1 cellular context compared by ENCODE assay signal in the genomic region with DNA sequence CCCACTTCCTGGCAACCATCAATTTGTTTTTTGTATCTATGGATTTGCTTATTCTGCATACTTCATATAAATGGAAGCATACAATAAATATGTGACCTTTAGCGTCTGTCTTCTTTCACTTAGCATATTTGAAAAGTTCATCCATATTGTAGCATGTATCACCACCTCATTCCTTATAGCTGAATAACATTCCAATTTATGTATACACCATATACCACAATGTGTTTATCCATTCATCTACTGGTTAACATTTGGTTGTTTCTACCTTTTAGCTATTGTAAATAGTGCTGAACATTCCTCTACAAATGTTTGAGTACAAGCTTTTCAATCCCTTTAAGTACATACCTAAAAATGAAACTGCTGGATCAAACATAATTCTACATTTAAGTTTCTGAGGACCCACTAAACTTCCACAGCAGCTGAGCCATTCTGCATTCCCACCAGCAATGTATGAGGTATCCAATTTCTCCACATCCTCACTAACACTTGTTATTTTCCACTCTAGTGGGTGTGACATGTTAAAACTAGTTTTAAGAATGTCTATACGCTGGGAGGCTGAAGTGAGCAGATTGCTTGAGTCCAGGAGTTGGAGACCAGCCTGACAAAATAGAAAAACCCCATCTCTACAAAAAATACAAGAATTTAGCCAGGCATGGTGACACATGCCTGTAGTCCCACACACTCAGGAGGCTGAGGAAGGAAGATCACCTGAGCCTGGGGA.
TF ChIP-seq lines count a peak whose summit lies in the region.

No MANE protein-coding gene starts in this region.

TF ChIP-seq in GM23338, 12 proteins besides CTCF, POLR2A, EP300 and RAD21 (continued from another document):
- TF ChIP-seq, protein P1, sequence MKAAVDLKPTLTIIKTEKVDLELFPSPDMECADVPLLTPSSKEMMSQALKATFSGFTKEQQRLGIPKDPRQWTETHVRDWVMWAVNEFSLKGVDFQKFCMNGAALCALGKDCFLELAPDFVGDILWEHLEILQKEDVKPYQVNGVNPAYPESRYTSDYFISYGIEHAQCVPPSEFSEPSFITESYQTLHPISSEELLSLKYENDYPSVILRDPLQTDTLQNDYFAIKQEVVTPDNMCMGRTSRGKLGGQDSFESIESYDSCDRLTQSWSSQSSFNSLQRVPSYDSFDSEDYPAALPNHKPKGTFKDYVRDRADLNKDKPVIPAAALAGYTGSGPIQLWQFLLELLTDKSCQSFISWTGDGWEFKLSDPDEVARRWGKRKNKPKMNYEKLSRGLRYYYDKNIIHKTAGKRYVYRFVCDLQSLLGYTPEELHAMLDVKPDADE (IDR thresholded peaks at IDR 0.05): no peak
- TF ChIP-seq ZNF114 (CRISPR knock-in tag; IDR thresholded peaks at IDR 0.05): no peak
- TF ChIP-seq NANOG (IDR thresholded peaks at IDR 0.05; ENCODE audit: borderline replicate concordance): no peak
- no peak for TF ChIP-seq STAT1 (IDR thresholded peaks at IDR 0.05; ENCODE audit: unreplicated experiment)
- TF ChIP-seq CREB1 (CRISPR knock-in tag; IDR thresholded peaks at IDR 0.05; ENCODE audit: low read depth): no peak
- no peak for TF ChIP-seq POLR2AphosphoS5 (IDR thresholded peaks at IDR 0.05; ENCODE audit: low read depth)
- TF ChIP-seq, protein P2, sequence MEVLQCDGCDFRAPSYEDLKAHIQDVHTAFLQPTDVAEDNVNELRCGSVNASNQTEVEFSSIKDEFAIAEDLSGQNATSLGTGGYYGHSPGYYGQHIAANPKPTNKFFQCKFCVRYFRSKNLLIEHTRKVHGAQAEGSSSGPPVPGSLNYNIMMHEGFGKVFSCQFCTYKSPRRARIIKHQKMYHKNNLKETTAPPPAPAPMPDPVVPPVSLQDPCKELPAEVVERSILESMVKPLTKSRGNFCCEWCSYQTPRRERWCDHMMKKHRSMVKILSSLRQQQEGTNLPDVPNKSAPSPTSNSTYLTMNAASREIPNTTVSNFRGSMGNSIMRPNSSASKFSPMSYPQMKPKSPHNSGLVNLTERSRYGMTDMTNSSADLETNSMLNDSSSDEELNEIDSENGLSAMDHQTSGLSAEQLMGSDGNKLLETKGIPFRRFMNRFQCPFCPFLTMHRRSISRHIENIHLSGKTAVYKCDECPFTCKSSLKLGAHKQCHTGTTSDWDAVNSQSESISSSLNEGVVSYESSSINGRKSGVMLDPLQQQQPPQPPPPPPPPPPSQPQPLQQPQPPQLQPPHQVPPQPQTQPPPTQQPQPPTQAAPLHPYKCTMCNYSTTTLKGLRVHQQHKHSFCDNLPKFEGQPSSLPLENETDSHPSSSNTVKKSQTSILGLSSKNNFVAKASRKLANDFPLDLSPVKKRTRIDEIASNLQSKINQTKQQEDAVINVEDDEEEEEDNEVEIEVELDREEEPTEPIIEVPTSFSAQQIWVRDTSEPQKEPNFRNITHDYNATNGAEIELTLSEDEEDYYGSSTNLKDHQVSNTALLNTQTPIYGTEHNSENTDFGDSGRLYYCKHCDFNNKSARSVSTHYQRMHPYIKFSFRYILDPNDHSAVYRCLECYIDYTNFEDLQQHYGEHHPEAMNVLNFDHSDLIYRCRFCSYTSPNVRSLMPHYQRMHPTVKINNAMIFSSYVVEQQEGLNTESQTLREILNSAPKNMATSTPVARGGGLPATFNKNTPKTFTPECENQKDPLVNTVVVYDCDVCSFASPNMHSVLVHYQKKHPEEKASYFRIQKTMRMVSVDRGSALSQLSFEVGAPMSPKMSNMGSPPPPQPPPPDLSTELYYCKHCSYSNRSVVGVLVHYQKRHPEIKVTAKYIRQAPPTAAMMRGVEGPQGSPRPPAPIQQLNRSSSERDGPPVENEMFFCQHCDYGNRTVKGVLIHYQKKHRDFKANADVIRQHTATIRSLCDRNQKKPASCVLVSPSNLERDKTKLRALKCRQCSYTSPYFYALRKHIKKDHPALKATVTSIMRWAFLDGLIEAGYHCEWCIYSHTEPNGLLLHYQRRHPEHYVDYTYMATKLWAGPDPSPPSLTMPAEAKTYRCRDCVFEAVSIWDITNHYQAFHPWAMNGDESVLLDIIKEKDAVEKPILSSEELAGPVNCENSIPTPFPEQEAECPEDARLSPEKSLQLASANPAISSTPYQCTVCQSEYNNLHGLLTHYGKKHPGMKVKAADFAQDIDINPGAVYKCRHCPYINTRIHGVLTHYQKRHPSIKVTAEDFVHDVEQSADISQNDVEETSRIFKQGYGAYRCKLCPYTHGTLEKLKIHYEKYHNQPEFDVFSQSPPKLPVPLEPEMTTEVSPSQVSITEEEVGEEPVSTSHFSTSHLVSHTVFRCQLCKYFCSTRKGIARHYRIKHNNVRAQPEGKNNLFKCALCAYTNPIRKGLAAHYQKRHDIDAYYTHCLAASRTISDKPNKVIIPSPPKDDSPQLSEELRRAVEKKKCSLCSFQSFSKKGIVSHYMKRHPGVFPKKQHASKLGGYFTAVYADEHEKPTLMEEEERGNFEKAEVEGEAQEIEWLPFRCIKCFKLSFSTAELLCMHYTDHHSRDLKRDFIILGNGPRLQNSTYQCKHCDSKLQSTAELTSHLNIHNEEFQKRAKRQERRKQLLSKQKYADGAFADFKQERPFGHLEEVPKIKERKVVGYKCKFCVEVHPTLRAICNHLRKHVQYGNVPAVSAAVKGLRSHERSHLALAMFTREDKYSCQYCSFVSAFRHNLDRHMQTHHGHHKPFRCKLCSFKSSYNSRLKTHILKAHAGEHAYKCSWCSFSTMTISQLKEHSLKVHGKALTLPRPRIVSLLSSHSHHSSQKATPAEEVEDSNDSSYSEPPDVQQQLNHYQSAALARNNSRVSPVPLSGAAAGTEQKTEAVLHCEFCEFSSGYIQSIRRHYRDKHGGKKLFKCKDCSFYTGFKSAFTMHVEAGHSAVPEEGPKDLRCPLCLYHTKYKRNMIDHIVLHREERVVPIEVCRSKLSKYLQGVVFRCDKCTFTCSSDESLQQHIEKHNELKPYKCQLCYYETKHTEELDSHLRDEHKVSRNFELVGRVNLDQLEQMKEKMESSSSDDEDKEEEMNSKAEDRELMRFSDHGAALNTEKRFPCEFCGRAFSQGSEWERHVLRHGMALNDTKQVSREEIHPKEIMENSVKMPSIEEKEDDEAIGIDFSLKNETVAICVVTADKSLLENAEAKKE (CRISPR knock-in tag; IDR thresholded peaks at IDR 0.05): no peak
- no peak for TF ChIP-seq EZH2 (IDR thresholded peaks at IDR 0.05; ENCODE audit: low read depth, unreplicated experiment)
- TF ChIP-seq ZNF331 (CRISPR knock-in tag; IDR thresholded peaks at IDR 0.05; ENCODE audit: low read depth): no peak
- TF ChIP-seq JUNB (IDR thresholded peaks at IDR 0.05; ENCODE audit: unreplicated experiment): no peak
- TF ChIP-seq EZH2phosphoT487 (IDR thresholded peaks at IDR 0.05; ENCODE audit: unreplicated experiment): no peak
